In the genomic region with DNA sequence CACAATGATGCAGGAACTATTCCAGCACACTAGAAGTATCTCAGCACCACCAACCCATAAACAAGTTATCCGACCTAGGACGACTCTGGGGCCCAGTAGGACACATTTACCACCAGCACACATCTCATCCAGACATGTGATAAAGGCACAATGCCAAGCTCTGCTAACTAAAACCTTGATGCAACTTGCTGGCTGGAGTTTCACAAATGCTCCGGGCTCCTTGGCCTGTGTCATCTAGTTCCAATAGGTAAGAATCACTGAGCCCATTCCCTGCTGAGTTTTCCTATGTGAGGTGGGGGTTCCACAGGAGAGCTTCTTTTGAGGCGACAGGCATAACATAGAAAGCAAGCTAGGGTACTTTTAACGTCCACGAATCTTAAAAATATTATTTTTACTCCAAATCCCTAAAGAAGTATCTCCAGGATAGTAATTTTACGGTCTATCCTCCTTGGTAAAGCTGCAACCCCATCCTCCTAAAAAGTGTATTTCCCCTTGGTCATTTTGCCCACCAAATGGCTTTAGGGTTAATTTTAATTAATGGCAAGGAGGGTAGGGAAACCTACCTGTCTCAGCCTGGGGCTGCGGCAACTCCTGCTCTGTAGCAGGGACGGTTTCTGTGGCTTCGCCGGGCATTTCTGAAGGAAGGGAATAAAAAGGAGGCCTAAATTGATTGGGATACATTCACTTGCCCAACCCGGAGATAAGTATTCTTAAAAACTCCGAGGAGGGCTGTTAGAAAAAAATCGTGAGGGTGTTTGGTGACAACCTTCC, we compare ENCODE assay signal across 8 cellular contexts. TPM values are rescaled to one million over a fixed set of nuclear protein-coding genes. Genes with fewer than 3 reads are reported as not detected.
DNase-seq lines count a peak whose midpoint lies in the region; ATAC-seq, FAIRE-seq and TF ChIP-seq lines count a peak whose summit lies in the region.

No MANE protein-coding gene starts in this region.

- H3K4me1 ChIP-seq in CD4-positive, CD25-positive, alpha-beta regulatory T cell (ENCODE audit: control insufficient read depth, insufficient read depth, low read length, poor library complexity, severe bottlenecking), result peaks cover 59% of the 10 kb centered on the region
- peaks cover 14 to 44% (median 31%) of the 10 kb centered on the region in 3 donors for H3K4me1 ChIP-seq in pancreas

- peak overlapping the region; percentile 98 for H3K4me3 ChIP-seq in CD4-positive, CD25-positive, alpha-beta regulatory T cell (ENCODE audit: low read depth, low read length)
- H3K4me3 ChIP-seq in Jurkat, Clone E6-1 (ENCODE audit: low read length), result peak overlapping the region; percentile 71
- H3K4me3 ChIP-seq in pancreas, result peak overlapping the region; percentile 70 to 90 (median 82)

- no peaks in the 10 kb centered on the region for H3K27me3 ChIP-seq in CD4-positive, CD25-positive, alpha-beta regulatory T cell (ENCODE audit: control insufficient read depth, insufficient read depth, low read length)
- H3K27me3 ChIP-seq in pancreas, result no peaks in the 10 kb centered on the region

- H3K9me3 Mint-ChIP-seq in CD4-positive, CD25-positive, alpha-beta regulatory T cell, result no peaks in the 10 kb centered on the region
- no peaks in the 10 kb centered on the region for H3K9me3 Mint-ChIP-seq in activated naive CD8-positive, alpha-beta T cell (ENCODE audit: low read depth)

- H3K4me1 Mint-ChIP-seq in CD4-positive, CD25-positive, alpha-beta regulatory T cell, result peaks cover 28 to 72% (median 52%) of the 10 kb centered on the region in 4 donors
- H3K4me1 Mint-ChIP-seq in activated naive CD8-positive, alpha-beta T cell (ENCODE audit: low read depth), result peaks cover 57% of the 10 kb centered on the region

- ATAC-seq in CD4-positive, CD25-positive, alpha-beta regulatory T cell (ENCODE audit: low read depth in 2 of 2), result no peak
- peak; percentile 23 to 53 (median 24) for ATAC-seq in pancreas
- no peak for ATAC-seq in GM19455 (IDR thresholded peaks at IDR 0.05; ENCODE audit: unreplicated experiment)

- DNase-seq in CD4-positive, CD25-positive, alpha-beta regulatory T cell, result peak in 1 of 3 donors; percentile 12
- DNase-seq in Jurkat, Clone E6-1 (ENCODE audit: low read depth, low spot score), result no peak
- DNase-seq in cardiac septum (ENCODE audit: low spot score) (peak; percentile 78), pancreas (peak in 4 of 6 donors; percentile 29 to 56 (median 42)), T-helper 9 cell (no peak), NCI-H1436 (lab: John Stamatoyannopoulos, UW) (no peak)

- peak overlapping the region; percentile 91 for H3K27ac ChIP-seq in CD4-positive, CD25-positive, alpha-beta regulatory T cell (ENCODE audit: insufficient read depth, low read length, poor library complexity, severe bottlenecking)
- peak overlapping the region; percentile 64 to 95 (median 89) for H3K27ac ChIP-seq in pancreas

- H3K36me3 Mint-ChIP-seq in CD4-positive, CD25-positive, alpha-beta regulatory T cell, result peaks cover 36% of the 10 kb centered on the region
- peaks cover 31% of the 10 kb centered on the region for H3K36me3 Mint-ChIP-seq in activated naive CD8-positive, alpha-beta T cell

- H3K27me3 Mint-ChIP-seq in CD4-positive, CD25-positive, alpha-beta regulatory T cell, result no peaks in the 10 kb centered on the region
- no peaks in the 10 kb centered on the region for H3K27me3 Mint-ChIP-seq in activated naive CD8-positive, alpha-beta T cell

- intact Hi-C loops in cardiac septum (cut with DNase I) (loop anchor here (2.0 kb wide), 1 partner anchor 87 kb away; no protein-coding TSS in a partner anchor), pancreas (cut with DNase I) (loop anchor here in 2 of 3 donors (10.0 kb wide), 1 partner anchor 79 kb away; the partner anchor contains the start of gene ATP5F1B (in 2 of the 2))

- H3K4me3 Mint-ChIP-seq in CD4-positive, CD25-positive, alpha-beta regulatory T cell, result peak overlapping the region; percentile 93 to 100 (median 98)
- peak overlapping the region; percentile 99 for H3K4me3 Mint-ChIP-seq in activated naive CD8-positive, alpha-beta T cell

- H3K9me3 ChIP-seq in CD4-positive, CD25-positive, alpha-beta regulatory T cell (ENCODE audit: control insufficient read depth in 2 of 2, low read length in 2 of 2), result no peaks in the 10 kb centered on the region
- H3K9me3 ChIP-seq in pancreas, result no peaks in the 10 kb centered on the region

- peak overlapping the region; percentile 98 to 99 (median 98) for H3K27ac Mint-ChIP-seq in CD4-positive, CD25-positive, alpha-beta regulatory T cell
- H3K27ac Mint-ChIP-seq in activated naive CD8-positive, alpha-beta T cell, result peak overlapping the region; percentile 99

- 1% methylated on average over 14 of the region's 14 CpGs for WGBS in pancreas, 2 donors

- no peak for FAIRE-seq in pancreas (lab: Jason Lieb, UNC)

- no peak for TF ChIP-seq CTCF in pancreas (IDR thresholded peaks at IDR 0.05)

- peaks cover 42% of the 10 kb centered on the region for H3K36me3 ChIP-seq in CD4-positive, CD25-positive, alpha-beta regulatory T cell (ENCODE audit: control insufficient read depth, insufficient read depth, low read length)
- peaks cover 0 to 12% (median 5%) of the 10 kb centered on the region in 3 donors for H3K36me3 ChIP-seq in pancreas

RNA-seq across cellular contexts. Expression of gene NACA, which starts 1.0 kb away (rescaled TPM):
- total RNA-seq in CD4-positive, CD25-positive, alpha-beta regulatory T cell, result 920 TPM
- polyA plus RNA-seq in CD4-positive, CD25-positive, alpha-beta regulatory T cell, result 1,000 to 10,000 TPM; 1,082 to 1,280 (median 1,145) TPM
- 2,310 TPM for polyA plus RNA-seq in Jurkat, Clone E6-1 (2012; ENCODE audit: insufficient read depth, insufficient read length)
- total RNA-seq in cardiac septum (441 TPM), pancreas (100 to 1,000 TPM; 305 to 633 (median 468) TPM)
- polyA plus RNA-seq in pancreas, result 100 to 1,000 TPM; 846 to 892 TPM

RNA-seq across cellular contexts. Expression of gene PRIM1, which starts 28.0 kb away (rescaled TPM):
- 15.1 TPM for total RNA-seq in CD4-positive, CD25-positive, alpha-beta regulatory T cell
- polyA plus RNA-seq in CD4-positive, CD25-positive, alpha-beta regulatory T cell, result 10 to 100 TPM; 34.8 to 46.1 (median 36.9) TPM
- polyA plus RNA-seq in Jurkat, Clone E6-1 (2012; ENCODE audit: insufficient read depth, insufficient read length), result 82.2 TPM
- total RNA-seq in cardiac septum (2.0 TPM), pancreas (1 to 10 TPM; 2.8 to 6.5 (median 4.2) TPM)
- 1 to 10 TPM; 2.4 to 4.4 TPM for polyA plus RNA-seq in pancreas

RNA-seq across cellular contexts. Expression of gene PTGES3, which starts 36.0 kb away (rescaled TPM):
- 128 TPM for total RNA-seq in CD4-positive, CD25-positive, alpha-beta regulatory T cell
- polyA plus RNA-seq in CD4-positive, CD25-positive, alpha-beta regulatory T cell, result 100 to 1,000 TPM; 276 to 321 (median 303) TPM
- 293 TPM for polyA plus RNA-seq in Jurkat, Clone E6-1 (2012; ENCODE audit: insufficient read depth, insufficient read length)
- total RNA-seq in cardiac septum (121 TPM), pancreas (10 to 100 TPM; 48.8 to 98.1 (median 69.3) TPM)
- polyA plus RNA-seq in pancreas, result 10 to 100 TPM; 33.4 to 86.4 TPM

RNA-seq across cellular contexts. Expression of gene HSD17B6, which starts 39.0 kb away (rescaled TPM):
- not detected for total RNA-seq in CD4-positive, CD25-positive, alpha-beta regulatory T cell
- polyA plus RNA-seq in CD4-positive, CD25-positive, alpha-beta regulatory T cell, result under 1 TPM; 0.37 to 0.97 (median 0.89) TPM
- 17.2 TPM for polyA plus RNA-seq in Jurkat, Clone E6-1 (2012; ENCODE audit: insufficient read depth, insufficient read length)
- total RNA-seq in cardiac septum (not detected), pancreas (under 1 TPM in 3 of 6 donors, not detected in 3; 0.12 to 0.66 (median 0.31) TPM)
- 1 to 10 TPM in 1 of 2 donors, under 1 TPM in 1; 0.15 to 1.3 TPM for polyA plus RNA-seq in pancreas

Comparison
In these comparisons a context has a peak if more than half of its experiments do, and no peak if none do; other contexts are left out.
1. ATAC-seq: peak in pancreas (4 of 4); none in CD4-positive, CD25-positive, alpha-beta regulatory T cell (0 of 2) and GM19455 (single experiment).
2. DNase-seq: peak in cardiac septum (single experiment) and pancreas (4 of 6); none in Jurkat, Clone E6-1 (single experiment), T-helper 9 cell (single experiment) and NCI-H1436 (single experiment).
3. Peak in every context shown above with its lines, with median percentiles within 50 percentile points of each other: H3K4me3 ChIP-seq.